In genomic region chr5:94102849-94103248, GRCh38 we compare ENCODE assay signal across 1 cellular context.
TF ChIP-seq lines count a peak whose summit lies in the region.

No MANE protein-coding gene starts in this region.

TF ChIP-seq in GM12878, 131 proteins besides CTCF, POLR2A, EP300 and RAD21 (continued from another document):
- TF ChIP-seq ZNF592 (IDR thresholded peaks at IDR 0.05) (no peak), NFYA (IDR thresholded peaks at IDR 0.05; ENCODE audit: borderline replicate concordance, low read depth, low read length) (no peak), RFX5 (IDR thresholded peaks at IDR 0.05; ENCODE audit: low read depth, low read length) (no peak), TCF7 (IDR thresholded peaks at IDR 0.05; ENCODE audit: borderline replicate concordance) (no peak), RELB (IDR thresholded peaks at IDR 0.05; ENCODE audit: low read depth) (no peak), ATF7 (IDR thresholded peaks at IDR 0.05; ENCODE audit: low read depth) (no peak), BHLHE40 (IDR thresholded peaks at IDR 0.05; ENCODE audit: borderline replicate concordance in 1 of 2, low read depth in 2 of 2, low read length in 1 of 2) (no peak), BCL11A (IDR thresholded peaks at IDR 0.05; ENCODE audit: low read depth, low read length) (no peak), ATF2 (IDR thresholded peaks at IDR 0.05; ENCODE audit: low read length) (no peak), E4F1 (IDR thresholded peaks at IDR 0.05; ENCODE audit: borderline replicate concordance, partially characterized antibody) (no peak), IKZF2 (IDR thresholded peaks at IDR 0.05) (no peak)
- TF ChIP-seq, protein P1, sequence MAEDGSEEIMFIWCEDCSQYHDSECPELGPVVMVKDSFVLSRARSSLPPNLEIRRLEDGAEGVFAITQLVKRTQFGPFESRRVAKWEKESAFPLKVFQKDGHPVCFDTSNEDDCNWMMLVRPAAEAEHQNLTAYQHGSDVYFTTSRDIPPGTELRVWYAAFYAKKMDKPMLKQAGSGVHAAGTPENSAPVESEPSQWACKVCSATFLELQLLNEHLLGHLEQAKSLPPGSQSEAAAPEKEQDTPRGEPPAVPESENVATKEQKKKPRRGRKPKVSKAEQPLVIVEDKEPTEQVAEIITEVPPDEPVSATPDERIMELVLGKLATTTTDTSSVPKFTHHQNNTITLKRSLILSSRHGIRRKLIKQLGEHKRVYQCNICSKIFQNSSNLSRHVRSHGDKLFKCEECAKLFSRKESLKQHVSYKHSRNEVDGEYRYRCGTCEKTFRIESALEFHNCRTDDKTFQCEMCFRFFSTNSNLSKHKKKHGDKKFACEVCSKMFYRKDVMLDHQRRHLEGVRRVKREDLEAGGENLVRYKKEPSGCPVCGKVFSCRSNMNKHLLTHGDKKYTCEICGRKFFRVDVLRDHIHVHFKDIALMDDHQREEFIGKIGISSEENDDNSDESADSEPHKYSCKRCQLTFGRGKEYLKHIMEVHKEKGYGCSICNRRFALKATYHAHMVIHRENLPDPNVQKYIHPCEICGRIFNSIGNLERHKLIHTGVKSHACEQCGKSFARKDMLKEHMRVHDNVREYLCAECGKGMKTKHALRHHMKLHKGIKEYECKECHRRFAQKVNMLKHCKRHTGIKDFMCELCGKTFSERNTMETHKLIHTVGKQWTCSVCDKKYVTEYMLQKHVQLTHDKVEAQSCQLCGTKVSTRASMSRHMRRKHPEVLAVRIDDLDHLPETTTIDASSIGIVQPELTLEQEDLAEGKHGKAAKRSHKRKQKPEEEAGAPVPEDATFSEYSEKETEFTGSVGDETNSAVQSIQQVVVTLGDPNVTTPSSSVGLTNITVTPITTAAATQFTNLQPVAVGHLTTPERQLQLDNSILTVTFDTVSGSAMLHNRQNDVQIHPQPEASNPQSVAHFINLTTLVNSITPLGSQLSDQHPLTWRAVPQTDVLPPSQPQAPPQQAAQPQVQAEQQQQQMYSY (CRISPR knock-in tag; IDR thresholded peaks at IDR 0.05), result no peak
- TF ChIP-seq, protein P2, sequence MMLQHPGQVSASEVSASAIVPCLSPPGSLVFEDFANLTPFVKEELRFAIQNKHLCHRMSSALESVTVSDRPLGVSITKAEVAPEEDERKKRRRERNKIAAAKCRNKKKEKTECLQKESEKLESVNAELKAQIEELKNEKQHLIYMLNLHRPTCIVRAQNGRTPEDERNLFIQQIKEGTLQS (IDR thresholded peaks at IDR 0.05; ENCODE audit: borderline replicate concordance, extremely low read depth, low read depth, low read length), result no peak
